Comparison of ENCODE assay signal across 30 cellular contexts in the genomic region with DNA sequence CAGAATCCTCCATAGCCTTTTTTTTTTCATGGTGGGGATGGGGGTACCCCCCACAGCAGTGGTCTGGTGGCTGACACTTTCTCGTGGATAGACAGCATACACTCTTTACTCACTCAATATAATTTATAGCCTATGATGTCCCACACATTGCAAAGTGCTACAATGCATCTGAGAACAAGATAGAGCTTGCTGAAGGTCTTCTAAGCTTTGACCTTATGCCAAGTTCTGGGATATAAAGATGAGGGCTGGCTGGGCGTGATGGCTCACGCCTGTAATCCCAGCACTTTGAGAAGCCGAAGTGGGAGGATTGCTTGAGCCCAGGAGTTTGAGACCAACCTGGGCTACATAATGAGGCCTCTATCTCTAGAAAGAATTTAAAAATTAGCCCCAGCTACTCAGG.
"Had no signal": no experiment of that assay in that cellular context is flagged by ENCODE, and none has a peak within 500 bp of the region (broad histone marks: within the 10 kb centered on the region; RNA-seq: fewer than 3 reads in every experiment).

No MANE protein-coding gene starts in this region.

- H3K36me3 Mint-ChIP-seq: activated CD8-positive, alpha-beta memory T cell treated with anti-CD3 and anti-CD28 coated beads, Interleukin-2, amount 10 ng/mL, durations not matched to agents 7 days and 5 days; naive B cell; stimulated activated memory B cell treated with anti-CD40 and anti-IgM and Interleukin-4, amounts not matched to agents 10 μg/mL and 1 μg/mL and 100 μg/mL, for 72 hours; T-cell had no signal

- H3K27ac Mint-ChIP-seq: activated CD4-positive, alpha-beta T cell treated with anti-CD3 and anti-CD28 coated beads for 36 hours; activated CD8-positive, alpha-beta memory T cell treated with anti-CD3 and anti-CD28 coated beads, Interleukin-2, amount 10 ng/mL, durations not matched to agents 7 days and 5 days; activated CD8-positive, alpha-beta T cell treated with anti-CD3 and anti-CD28 coated beads, Interleukin-2, amount 10 ng/mL, durations not matched to agents 7 days and 5 days; activated T-helper 2 cell treated with anti-CD3 and anti-CD28 coated beads, Interferon-gamma antibody, Interleukin-2, Interleukin-4, amounts not matched to agents 10 μg/mL and 5 μg/mL and 100 μg/mL, durations not matched to agents 14 hours and 24 hours and 36 hours; mesothelial cell of epicardium; naive B cell; neural progenitor cell; stimulated activated memory B cell treated with anti-CD40 and anti-IgM and Interleukin-4, amounts not matched to agents 10 μg/mL and 1 μg/mL and 100 μg/mL, for 72 hours; stimulated activated naive CD8-positive, alpha-beta T cell treated with anti-CD3 and anti-CD28 coated beads, Interleukin-15, amount 100 ng/mL, for 72 hours; T-cell; T-helper 2 cell treated with Interferon-gamma antibody and Interleukin-4, amounts not matched to agents 5 μg/mL and 100 μg/mL, for 36 hours had no signal

- H3K9me3 Mint-ChIP-seq: activated naive CD4-positive, alpha-beta T cell treated with anti-CD3 and anti-CD28 coated beads, Interleukin-2, amount 50 U/mL, for 72 hours; activated T-helper 2 cell treated with anti-CD3 and anti-CD28 coated beads, Interferon-gamma antibody, Interleukin-2, Interleukin-4, amounts not matched to agents 10 μg/mL and 5 μg/mL and 100 μg/mL, durations not matched to agents 14 hours and 24 hours and 36 hours; stimulated activated memory B cell treated with anti-CD40 and anti-IgM and Interleukin-4, amounts not matched to agents 10 μg/mL and 1 μg/mL and 100 μg/mL, for 72 hours; stimulated activated naive CD8-positive, alpha-beta T cell treated with anti-CD3 and anti-CD28 coated beads, Interleukin-15, amount 100 ng/mL, for 72 hours; T-cell; T-helper 2 cell treated with Interferon-gamma antibody and Interleukin-4, amounts not matched to agents 5 μg/mL and 100 μg/mL, for 36 hours had no signal

- H3K4me3 ChIP-seq: coronary artery, dorsolateral prefrontal cortex, heart right ventricle, neural progenitor cell, psoas muscle, sigmoid colon, thyroid gland, upper lobe of left lung had no signal

- ATAC-seq: activated CD4-positive, alpha-beta T cell treated with anti-CD3 and anti-CD28 coated beads for 36 hours; activated CD8-positive, alpha-beta memory T cell treated with anti-CD3 and anti-CD28 coated beads, Interleukin-2, amount 10 ng/mL, durations not matched to agents 7 days and 5 days; activated CD8-positive, alpha-beta T cell treated with anti-CD3 and anti-CD28 coated beads, Interleukin-2, amount 10 ng/mL, durations not matched to agents 7 days and 5 days; activated naive CD4-positive, alpha-beta T cell treated with anti-CD3 and anti-CD28 coated beads, Interleukin-2, amount 50 U/mL, for 72 hours; heart right ventricle; psoas muscle; stimulated activated memory B cell treated with anti-CD40 and anti-IgM and Interleukin-4, amounts not matched to agents 10 μg/mL and 1 μg/mL and 100 μg/mL, for 72 hours; stimulated activated naive CD8-positive, alpha-beta T cell treated with anti-CD3 and anti-CD28 coated beads, Interleukin-15, amount 100 ng/mL, for 72 hours; T-cell had no signal

- H3K4me3 Mint-ChIP-seq: activated CD4-positive, alpha-beta T cell treated with anti-CD3 and anti-CD28 coated beads for 36 hours; activated CD8-positive, alpha-beta memory T cell treated with anti-CD3 and anti-CD28 coated beads, Interleukin-2, amount 10 ng/mL, durations not matched to agents 7 days and 5 days; activated CD8-positive, alpha-beta T cell treated with anti-CD3 and anti-CD28 coated beads, Interleukin-2, amount 10 ng/mL, durations not matched to agents 7 days and 5 days; mesothelial cell of epicardium; naive B cell; neural progenitor cell; stimulated activated memory B cell treated with anti-CD40 and anti-IgM and Interleukin-4, amounts not matched to agents 10 μg/mL and 1 μg/mL and 100 μg/mL, for 72 hours; stimulated activated naive CD8-positive, alpha-beta T cell treated with anti-CD3 and anti-CD28 coated beads, Interleukin-15, amount 100 ng/mL, for 72 hours; T-cell; T-helper 2 cell treated with Interferon-gamma antibody and Interleukin-4, amounts not matched to agents 5 μg/mL and 100 μg/mL, for 36 hours had no signal

- DNase-seq: activated CD4-positive, alpha-beta T cell treated with anti-CD3 and anti-CD28 coated beads for 36 hours; activated CD4-positive, CD25-positive, alpha-beta regulatory T cell; activated CD8-positive, alpha-beta memory T cell treated with anti-CD3 and anti-CD28 coated beads, Interleukin-2, amount 10 ng/mL, durations not matched to agents 7 days and 5 days; activated CD8-positive, alpha-beta T cell treated with anti-CD3 and anti-CD28 coated beads, Interleukin-2, amount 10 ng/mL, durations not matched to agents 7 days and 5 days; activated T-cell treated with anti-CD3 and anti-CD28 coated beads, Interleukin-2, amount 50 U/mL, for 48 hours; dorsolateral prefrontal cortex; effector memory CD4-positive, alpha-beta T cell; foreskin melanocyte; heart right ventricle; kidney glomerular epithelial cell; naive B cell; occipital lobe; psoas muscle; sigmoid colon; small intestine; stimulated activated CD4-positive, alpha-beta T cell treated with anti-CD3 and anti-CD28 coated beads, Interleukin-1b, Interleukin-23, amount 100 ng/mL, for 48 hours; stimulated activated CD4-positive, alpha-beta T cell treated with anti-CD3 and anti-CD28 coated beads, Interleukin-4, amount 100 ng/mL, for 4 hours; stimulated activated CD8-positive, alpha-beta memory T cell treated with anti-CD3 and anti-CD28 coated beads, Interleukin-4, amount 100 ng/mL, for 48 hours; stimulated activated naive CD8-positive, alpha-beta T cell treated with anti-CD3 and anti-CD28 coated beads, Interleukin-15, amount 100 ng/mL, for 72 hours; substantia nigra; T-cell; thyroid gland; upper lobe of left lung had no signal

- H3K27me3 Mint-ChIP-seq: activated CD4-positive, alpha-beta T cell treated with anti-CD3 and anti-CD28 coated beads for 36 hours; activated CD8-positive, alpha-beta memory T cell treated with anti-CD3 and anti-CD28 coated beads, Interleukin-2, amount 10 ng/mL, durations not matched to agents 7 days and 5 days; naive B cell; stimulated activated memory B cell treated with anti-CD40 and anti-IgM and Interleukin-4, amounts not matched to agents 10 μg/mL and 1 μg/mL and 100 μg/mL, for 72 hours; stimulated activated naive CD8-positive, alpha-beta T cell treated with anti-CD3 and anti-CD28 coated beads, Interleukin-15, amount 100 ng/mL, for 72 hours; T-cell had no signal
